1 cellular context compared by ENCODE assay signal in the genomic region with DNA sequence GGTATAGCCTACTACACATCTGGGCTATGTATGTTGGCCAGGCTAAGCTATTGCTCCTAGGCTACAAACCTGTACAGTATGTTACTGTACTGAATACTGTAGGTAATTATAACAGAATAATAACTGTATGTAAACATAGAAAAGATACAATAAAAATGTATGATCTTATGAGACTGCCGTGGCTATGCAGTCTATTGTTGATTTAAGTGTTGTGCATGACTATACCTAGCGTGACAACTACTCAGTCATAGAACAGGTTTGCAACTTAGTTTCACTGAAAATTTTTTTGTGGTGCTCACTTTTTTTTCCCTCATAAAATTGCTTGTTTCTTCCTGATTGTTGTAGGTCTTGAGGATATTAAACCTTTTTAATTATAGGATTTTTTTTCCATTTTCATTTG.
TF ChIP-seq lines count a peak whose summit lies in the region.

No MANE protein-coding gene starts in this region.

TF ChIP-seq in K562, 482 proteins besides CTCF, POLR2A, EP300 and RAD21:
- TF ChIP-seq TFAM (CRISPR knock-in tag; conservative IDR thresholded peaks at IDR 0.05) = no peak
- TF ChIP-seq ZBTB9 (CRISPR knock-in tag; IDR thresholded peaks at IDR 0.05) = no peak
- TF ChIP-seq SOX6 (IDR thresholded peaks at IDR 0.05) = no peak
- TF ChIP-seq NR0B1 (IDR thresholded peaks at IDR 0.05; ENCODE audit: partially characterized antibody) = no peak
- TF ChIP-seq ZNF431 (CRISPR knock-in tag; IDR thresholded peaks at IDR 0.05) = no peak
- TF ChIP-seq, protein P1, sequence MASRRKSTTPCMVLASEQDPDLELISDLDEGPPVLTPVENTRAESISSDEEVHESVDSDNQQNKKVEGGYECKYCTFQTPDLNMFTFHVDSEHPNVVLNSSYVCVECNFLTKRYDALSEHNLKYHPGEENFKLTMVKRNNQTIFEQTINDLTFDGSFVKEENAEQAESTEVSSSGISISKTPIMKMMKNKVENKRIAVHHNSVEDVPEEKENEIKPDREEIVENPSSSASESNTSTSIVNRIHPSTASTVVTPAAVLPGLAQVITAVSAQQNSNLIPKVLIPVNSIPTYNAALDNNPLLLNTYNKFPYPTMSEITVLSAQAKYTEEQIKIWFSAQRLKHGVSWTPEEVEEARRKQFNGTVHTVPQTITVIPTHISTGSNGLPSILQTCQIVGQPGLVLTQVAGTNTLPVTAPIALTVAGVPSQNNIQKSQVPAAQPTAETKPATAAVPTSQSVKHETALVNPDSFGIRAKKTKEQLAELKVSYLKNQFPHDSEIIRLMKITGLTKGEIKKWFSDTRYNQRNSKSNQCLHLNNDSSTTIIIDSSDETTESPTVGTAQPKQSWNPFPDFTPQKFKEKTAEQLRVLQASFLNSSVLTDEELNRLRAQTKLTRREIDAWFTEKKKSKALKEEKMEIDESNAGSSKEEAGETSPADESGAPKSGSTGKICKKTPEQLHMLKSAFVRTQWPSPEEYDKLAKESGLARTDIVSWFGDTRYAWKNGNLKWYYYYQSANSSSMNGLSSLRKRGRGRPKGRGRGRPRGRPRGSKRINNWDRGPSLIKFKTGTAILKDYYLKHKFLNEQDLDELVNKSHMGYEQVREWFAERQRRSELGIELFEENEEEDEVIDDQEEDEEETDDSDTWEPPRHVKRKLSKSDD (conservative IDR thresholded peaks at IDR 0.05; ENCODE audit: low read length) = no peak
- no peak for TF ChIP-seq CBX2 (IDR thresholded peaks at IDR 0.05; ENCODE audit: insufficient read depth, low read length, poor library complexity, severe bottlenecking)
- TF ChIP-seq ZKSCAN1 (IDR thresholded peaks at IDR 0.05; ENCODE audit: low read depth, low read length) = no peak
- TF ChIP-seq ZNF586 (CRISPR knock-in tag; conservative IDR thresholded peaks at IDR 0.05) = no peak
- TF ChIP-seq ZNF282 (CRISPR knock-in tag; IDR thresholded peaks at IDR 0.05) = no peak
- no peak for TF ChIP-seq NFXL1 (CRISPR knock-in tag; IDR thresholded peaks at IDR 0.05)
- no peak for TF ChIP-seq ZBTB34 (CRISPR knock-in tag; IDR thresholded peaks at IDR 0.05)
TF ChIP-seq in K562: peak in this region for 0.
